8 cellular contexts compared by ENCODE assay signal in the genomic region with DNA sequence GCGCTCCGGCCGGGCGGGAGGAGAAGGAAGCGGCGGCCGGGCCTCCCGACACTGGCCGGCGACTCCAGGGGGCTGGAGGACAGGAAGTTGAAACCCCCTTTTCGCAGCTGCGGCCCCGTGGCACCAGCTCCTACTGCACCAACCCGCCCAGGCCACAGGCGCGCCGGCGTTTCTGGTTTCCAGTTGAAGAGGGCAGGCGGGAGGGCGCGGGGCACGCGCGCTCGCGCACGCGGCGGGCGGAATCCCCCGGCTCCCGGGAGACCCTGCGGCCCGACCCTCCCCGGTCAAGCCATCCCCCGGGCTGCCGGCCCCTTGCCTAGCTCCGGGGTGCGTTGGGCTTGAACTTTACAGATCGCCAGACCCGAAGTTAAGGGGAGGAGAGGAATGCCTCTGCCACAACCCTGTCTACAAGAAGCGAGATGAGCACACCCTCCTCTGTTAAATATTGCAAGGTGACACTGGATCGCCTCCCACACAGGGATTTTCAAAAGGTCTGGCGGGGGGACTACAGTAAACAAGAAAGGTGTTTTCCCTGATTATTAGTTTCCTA. TPM values are rescaled to one million over a fixed set of nuclear protein-coding genes. Genes with fewer than 3 reads are reported as not detected.
A peak's percentile ranks its signal among the peaks of the same experiment; 100 is the strongest.
DNase-seq lines count a peak whose midpoint lies in the region; ATAC-seq and TF ChIP-seq lines count a peak whose summit lies in the region.

No MANE protein-coding gene starts in this region.

- peak; percentile 40 for DNase-seq in CMK (ENCODE audit: low read depth)
- DNase-seq in HT1080 (ENCODE audit: low read depth), result peak; percentile 41
- peak; percentile 28 to 59 (median 41) for DNase-seq in T-helper 1 cell
- no peak for DNase-seq in astrocyte of the cerebellum (ENCODE audit: low read depth)
- peak in 48 of 51 donors; percentile 5 to 90 (median 58) for DNase-seq in hypothalamus (lab: John Stamatoyannopoulos, UW)
- DNase-seq in sciatic nerve (ENCODE audit: low spot score), result peak; percentile 67
- no peak for DNase-seq in GF-D8 (lab: John Stamatoyannopoulos, UW)

- intact Hi-C loops in sciatic nerve (cut with DNase I), result no loop called here

- peak overlapping the region; percentile 86 for H3K4me3 ChIP-seq in astrocyte of the cerebellum (ENCODE audit: low read depth, low read length)

- no peak for TF ChIP-seq CTCF in astrocyte of the cerebellum (IDR thresholded peaks at IDR 0.05; ENCODE audit: low read depth, low read length, missing control alignments)

- in situ Hi-C loops in astrocyte of the cerebellum (cut with HindIII; ENCODE audit: low sequenced_read_pairs), result no loop called here

- ATAC-seq in GM19468 (IDR thresholded peaks at IDR 0.05; ENCODE audit: extremely low read depth, unreplicated experiment) (peak; percentile 11), sciatic nerve (peak; percentile 14)

RNA-seq across cellular contexts. Expression of gene ELOVL6, which starts 1.5 kb away (rescaled TPM):
- total RNA-seq in HT1080 (2014; rRNA removed; shearing (Covaris generic)), result 7.2 and 25.6 TPM in 2 replicates
- 18.0 and 22.4 TPM in 2 replicates for polyA plus RNA-seq in HT1080 (2015; cell fraction: cytosol; rRNA removed)
- polyA plus RNA-seq in HT1080 (2015; cell fraction: nucleus; rRNA removed), result 19.9 and 21.6 TPM in 2 replicates
- total RNA-seq in sciatic nerve, result 11.6 TPM

Comparison
In these comparisons a context has a peak if more than half of its experiments do, and no peak if none do; other contexts are left out.
1. DNase-seq: peak in CMK (single experiment), HT1080 (single experiment), T-helper 1 cell (5 of 5), hypothalamus (48 of 51) and sciatic nerve (single experiment); none in astrocyte of the cerebellum (single experiment) and GF-D8 (single experiment).